In genomic region chr15:66252411-66253295, GRCh38 we compare ENCODE assay signal across 8 cellular contexts. TPM values are rescaled to one million over a fixed set of nuclear protein-coding genes. Genes with fewer than 3 reads are reported as not detected.
A peak's percentile ranks its signal among the peaks of the same experiment; 100 is the strongest.
DNase-seq lines count a peak whose midpoint lies in the region; ATAC-seq and TF ChIP-seq lines count a peak whose summit lies in the region.

No MANE protein-coding gene starts in this region.

- H3K23ac ChIP-seq in trophoblast cell (ENCODE audit: low read length): no peak overlapping the region

- no peak overlapping the region for H2AFZ ChIP-seq in trophoblast cell (ENCODE audit: insufficient read depth, low read length, poor library complexity)

- H3K4me3 ChIP-seq in BLaER1 (peak overlapping the region; percentile 70), HEK293 (ENCODE audit: low read depth, low read length) (peak overlapping the region; percentile 38), trophoblast cell (ENCODE audit: low read depth, low read length) (peak overlapping the region; percentile 51)

- peaks cover 79% of the 10 kb centered on the region for H3K27me3 ChIP-seq in BLaER1
- peaks cover 62% of the 10 kb centered on the region for H3K27me3 ChIP-seq in trophoblast cell (ENCODE audit: insufficient read depth, low read length)

- intact Hi-C loops in left cardiac atrium (cut with DNase I): no loop called here

- H3K4me1 ChIP-seq in BLaER1 (peaks cover 22% of the 10 kb centered on the region), HEK293 (ENCODE audit: control insufficient read depth, insufficient read depth, low read length) (peaks cover 17% of the 10 kb centered on the region), trophoblast cell (ENCODE audit: control insufficient read depth in 1 of 2, insufficient read depth in 2 of 2, low read length in 2 of 2) (peaks cover 4 to 7% of the 10 kb centered on the region in 2 experiments)

- peak; percentile 58 to 79 for DNase-seq in SHP77 (lab: John Stamatoyannopoulos, UW)
- peak; percentile 67 for DNase-seq in activated naive CD8-positive, alpha-beta T cell treated with anti-CD3 and anti-CD28 coated beads, Interleukin-2, amount 50 U/mL, for 24 hours
- peak; percentile 67 for DNase-seq in left cardiac atrium
- DNase-seq in trophoblast cell: peak; percentile 59 to 78
- DNase-seq in NCI-H2029 treated with DMSO at 0.1 percent for 48 hours (lab: John Stamatoyannopoulos, UW): no peak

- no peak overlapping the region for H2BK120ac ChIP-seq in trophoblast cell (ENCODE audit: insufficient read depth, low read length, poor library complexity)

- no peaks in the 10 kb centered on the region for H3K79me2 ChIP-seq in trophoblast cell (ENCODE audit: control insufficient read depth, insufficient read depth, low read length, poor library complexity)

- no peak overlapping the region for H2AK5ac ChIP-seq in trophoblast cell (ENCODE audit: low read length)

- H2BK12ac ChIP-seq in trophoblast cell (ENCODE audit: low read length): no peak overlapping the region

- no peak overlapping the region for H3K18ac ChIP-seq in trophoblast cell (ENCODE audit: low read length)

- no peak overlapping the region for H3K27ac Mint-ChIP-seq in activated naive CD8-positive, alpha-beta T cell treated with anti-CD3 and anti-CD28 coated beads, Interleukin-2, amount 50 U/mL, for 24 hours

- H4K20me1 ChIP-seq in BLaER1: peaks cover 35% of the 10 kb centered on the region

- H3K4me2 ChIP-seq in BLaER1 (peak overlapping the region; percentile 98), trophoblast cell (ENCODE audit: low read length) (peak overlapping the region; percentile 70)

- POLR2A ChIA-PET in HEK293 (lab: Yijun Ruan, JAX): no interaction called here

- no CpG with 5 or more reads among the region's 79 CpGs for WGBS in trophoblast cell (ENCODE audit: extremely low coverage, insufficient coverage, insufficient read length)

- CTCF ChIA-PET in HEK293 (lab: Yijun Ruan, JAX): interaction anchor here (0.7 to 2.5 kb wide), 4 partner anchors 30 to 45 kb away, joined by 3 to 11 read pairs (median 6); no protein-coding TSS in a partner anchor

- H3K27ac ChIP-seq in BLaER1: no peak overlapping the region
- peak overlapping the region; percentile 43; the same call in 1 of the 2 replicates for H3K27ac ChIP-seq in HEK293 (ENCODE audit: extremely low read depth, low read depth, low read length)
- H3K27ac ChIP-seq in trophoblast cell (ENCODE audit: low read depth, low read length): no peak overlapping the region

- H3K4me1 Mint-ChIP-seq in activated naive CD8-positive, alpha-beta T cell treated with anti-CD3 and anti-CD28 coated beads, Interleukin-2, amount 50 U/mL, for 24 hours: peaks cover 19% of the 10 kb centered on the region

- no peak overlapping the region for H4K8ac ChIP-seq in trophoblast cell (ENCODE audit: low read depth, low read length)

- H4K12ac ChIP-seq in trophoblast cell (ENCODE audit: low read depth, low read length): no peak overlapping the region

- H3K9me3 ChIP-seq in BLaER1 (no peaks in the 10 kb centered on the region), HEK293 (ENCODE audit: control insufficient read depth, insufficient read depth, low read depth, low read length) (no peaks in the 10 kb centered on the region), trophoblast cell (ENCODE audit: insufficient read depth, low read depth, low read length) (peaks cover 2% of the 10 kb centered on the region)

- no peak overlapping the region for H2BK5ac ChIP-seq in trophoblast cell (ENCODE audit: low read depth, low read length, poor library complexity)

- peaks cover 71% of the 10 kb centered on the region for H3K27me3 Mint-ChIP-seq in activated naive CD8-positive, alpha-beta T cell treated with anti-CD3 and anti-CD28 coated beads, Interleukin-2, amount 50 U/mL, for 24 hours

- H3K36me3 ChIP-seq in BLaER1: no peaks in the 10 kb centered on the region
- H3K36me3 ChIP-seq in HEK293 (ENCODE audit: control insufficient read depth in 2 of 2, insufficient read depth in 1 of 2, low read length in 2 of 2): no peaks in the 10 kb centered on the region
- no peaks in the 10 kb centered on the region for H3K36me3 ChIP-seq in trophoblast cell (ENCODE audit: control insufficient read depth in 1 of 2, insufficient read depth in 2 of 2, low read length in 2 of 2)

- peak; percentile 90 for TF ChIP-seq CTCF in HEK293 (tag by site-specific recombination; IDR thresholded peaks at IDR 0.05)

- H3K4me3 Mint-ChIP-seq in activated naive CD8-positive, alpha-beta T cell treated with anti-CD3 and anti-CD28 coated beads, Interleukin-2, amount 50 U/mL, for 24 hours: peak overlapping the region; percentile 58

- no peak overlapping the region for H3K4ac ChIP-seq in trophoblast cell (ENCODE audit: low read depth, low read length)

- H4K91ac ChIP-seq in trophoblast cell (ENCODE audit: low read depth, low read length): no peak overlapping the region

- no peak overlapping the region for H3K14ac ChIP-seq in trophoblast cell (ENCODE audit: low read length)

- no peaks in the 10 kb centered on the region for H3K9me3 Mint-ChIP-seq in activated naive CD8-positive, alpha-beta T cell treated with anti-CD3 and anti-CD28 coated beads, Interleukin-2, amount 50 U/mL, for 24 hours

- ATAC-seq in activated naive CD8-positive, alpha-beta T cell treated with anti-CD3 and anti-CD28 coated beads, Interleukin-2, amount 50 U/mL, for 24 hours: peak; percentile 13
- peak; percentile 83 to 86 for ATAC-seq in left cardiac atrium
- no peak for ATAC-seq in GM21423 (IDR thresholded peaks at IDR 0.05; ENCODE audit: unreplicated experiment)

- H3K9ac ChIP-seq in BLaER1 (peak overlapping the region; percentile 28; the same call in 1 of the 2 replicates), trophoblast cell (ENCODE audit: low read length) (no peak overlapping the region)

- no peaks in the 10 kb centered on the region for H3K79me1 ChIP-seq in trophoblast cell (ENCODE audit: low read length)

- no peaks in the 10 kb centered on the region for H3K36me3 Mint-ChIP-seq in activated naive CD8-positive, alpha-beta T cell treated with anti-CD3 and anti-CD28 coated beads, Interleukin-2, amount 50 U/mL, for 24 hours (ENCODE audit: low read depth)

TF ChIP-seq in HEK293, 187 proteins besides CTCF, POLR2A, EP300 and RAD21 (continues in another document):
- TF ChIP-seq ZBTB26 (tag by site-specific recombination; optimal IDR thresholded peaks at IDR 0.05) (peak; percentile 91), KLF8 (tag by site-specific recombination; IDR thresholded peaks at IDR 0.05) (peak; percentile 71; the same call in 1 of the 2 replicates), ZNF555 (tag by site-specific recombination; conservative IDR thresholded peaks at IDR 0.05) (no peak), OVOL3 (tag by site-specific recombination; IDR thresholded peaks at IDR 0.05) (no peak), ZNF580 (tag by site-specific recombination; IDR thresholded peaks at IDR 0.05) (0 out of 2 replicates have a peak, but pooled peaks have one; percentile 34), AEBP2 (tag by site-specific recombination; IDR thresholded peaks at IDR 0.05; ENCODE audit: borderline replicate concordance) (no peak), ZNF335 (tag by site-specific recombination; conservative IDR thresholded peaks at IDR 0.05) (peak; percentile 83), ZBTB17 (tag by site-specific recombination; IDR thresholded peaks at IDR 0.05) (peak; percentile 99), ZNF423 (tag by site-specific recombination; IDR thresholded peaks at IDR 0.05) (no peak), ZNF639 (tag by site-specific recombination; IDR thresholded peaks at IDR 0.05) (no peak), FEZF1 (tag by site-specific recombination; IDR thresholded peaks at IDR 0.05) (no peak), ZIC2 (tag by site-specific recombination; IDR thresholded peaks at IDR 0.05) (peak; percentile 95)

RNA-seq across cellular contexts. Expression of gene MEGF11, which starts 0.9 kb away (rescaled TPM):
- total RNA-seq in left cardiac atrium: not detected
- 0.01 and 0.10 TPM in 2 replicates for polyA plus RNA-seq in trophoblast cell (2013)

RNA-seq across cellular contexts. Expression of gene DIS3L, which starts 40.7 kb away (rescaled TPM):
- 10 to 100 TPM; 31.2 to 36.7 TPM for total RNA-seq in left cardiac atrium
- 6.3 and 6.5 TPM in 2 replicates for polyA plus RNA-seq in trophoblast cell (2013)
